ENCODE assay signal across 8 cellular contexts in the genomic region with DNA sequence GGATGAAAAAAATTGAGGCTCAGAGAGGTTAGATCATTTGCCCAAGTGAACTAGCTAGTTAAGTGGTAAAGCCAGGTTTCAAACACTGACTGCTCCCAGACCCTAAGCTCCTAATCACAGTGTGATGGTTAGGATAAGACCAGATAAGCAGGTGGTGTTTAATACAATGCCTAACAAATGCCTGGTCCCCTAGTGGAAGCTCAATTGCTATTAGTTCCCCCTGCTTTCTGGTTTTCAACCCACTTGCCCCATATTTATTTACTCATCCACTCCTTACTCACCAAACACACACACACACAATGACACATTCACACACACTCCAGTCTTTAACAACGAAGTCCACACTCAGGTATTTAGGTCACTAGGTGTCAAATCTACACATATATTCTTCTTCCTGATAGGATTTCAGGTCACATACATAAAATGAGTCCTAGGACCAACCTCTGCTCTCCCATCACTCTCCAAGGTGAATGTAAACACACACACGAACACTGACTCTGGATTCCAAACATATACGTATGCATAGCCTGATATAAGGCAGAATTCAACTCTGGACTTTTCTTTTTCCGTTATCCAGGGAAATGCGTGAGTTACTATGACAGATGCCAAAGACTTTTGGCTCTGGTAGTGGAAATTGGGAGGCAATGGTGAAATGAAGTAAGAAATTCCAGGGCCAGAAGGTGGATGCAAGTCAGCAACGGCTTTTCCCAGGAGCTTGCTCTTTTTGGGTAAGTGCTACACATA.
DNase-seq lines count a peak whose midpoint lies in the region; ATAC-seq and TF ChIP-seq lines count a peak whose summit lies in the region.

No MANE protein-coding gene starts in this region.

- H4K8ac ChIP-seq in mesendoderm (ENCODE audit: low read depth, low read length) = no peak overlapping the region

- intact Hi-C loops in Caco-2 (cut with micrococcal nuclease; ENCODE audit: unreplicated experiment) = loop anchor here (1.0 to 5.0 kb wide), 4 partner anchors 95 to 222 kb away; a partner anchor contains a TSS
- intact Hi-C loops in breast epithelium (cut with DNase I; ENCODE audit: low total_unique reads) = no loop called here

- no peak overlapping the region for H3K4ac ChIP-seq in mesendoderm (ENCODE audit: low read depth, low read length)

- peaks cover 13% of the 10 kb centered on the region for H3K4me1 Mint-ChIP-seq in Caco-2 (ENCODE audit: low read depth, unreplicated experiment)

- H3K4me1 ChIP-seq in Caco-2 (no peaks in the 10 kb centered on the region), breast epithelium (peaks cover 0 to 9% of the 10 kb centered on the region in 2 donors), mesendoderm (ENCODE audit: control insufficient read depth, low read depth, low read length) (peaks cover 5% of the 10 kb centered on the region)

- H3K36me3 Mint-ChIP-seq in Caco-2 (ENCODE audit: insufficient read depth, unreplicated experiment) = peaks cover 7% of the 10 kb centered on the region

- no peak overlapping the region for H3K18ac ChIP-seq in mesendoderm (ENCODE audit: low read length)

- DNase-seq in Caco-2 = peak in 1 of 2 experiments; percentile 7
- no peak for DNase-seq in MG63
- DNase-seq in breast epithelium (ENCODE audit: low spot score in 2 of 2) = no peak
- DNase-seq in mesendoderm = peak; percentile 71
- no peak for DNase-seq in GM19238 (ENCODE audit: insufficient read length, low spot score)
- no peak for DNase-seq in effector CD8-positive, alpha-beta T cell (lab: John Stamatoyannopoulos, UW)

- CTCF ChIA-PET in Caco-2 (lab: Charles Lee) = interaction anchor here (0.5 to 1.7 kb wide), 2 partner anchors 153 to 350 kb away, joined by 3 to 6 read pairs; no protein-coding TSS in a partner anchor

- no peaks in the 10 kb centered on the region for H3K79me1 ChIP-seq in mesendoderm (ENCODE audit: low read length)

- no peak overlapping the region for H3K23ac ChIP-seq in mesendoderm (ENCODE audit: low read length)

- H4K5ac ChIP-seq in mesendoderm (ENCODE audit: low read length) = no peak overlapping the region

- H3K9me3 ChIP-seq in Caco-2 (peaks cover 9% of the 10 kb centered on the region; the same call in 1 of the 2 replicates), MG63 (no peaks in the 10 kb centered on the region), breast epithelium (peaks cover 6 to 10% of the 10 kb centered on the region in 2 donors)

- no TSS peak for BruUV-seq in Caco-2 (replicated peaks; lab: Mats Ljungman, UMichigan)

- no peaks in the 10 kb centered on the region for H3K79me2 ChIP-seq in mesendoderm (ENCODE audit: control insufficient read depth, insufficient read depth, low read length)

- peak overlapping the region; percentile 79 for H3K4me2 ChIP-seq in mesendoderm (ENCODE audit: low read length)

- H3K27ac ChIP-seq in breast epithelium (peak overlapping the region; percentile 94 to 98), mesendoderm (ENCODE audit: low read depth, low read length) (no peak overlapping the region)

- H3K27me3 Mint-ChIP-seq in Caco-2 (ENCODE audit: insufficient read depth, unreplicated experiment) = peaks cover 4% of the 10 kb centered on the region

- peak overlapping the region; percentile 64 for H3K9ac ChIP-seq in mesendoderm (ENCODE audit: low read length)

- peak overlapping the region; percentile 90 for H3K4me3 Mint-ChIP-seq in Caco-2 (ENCODE audit: unreplicated experiment)

- H3K36me3 ChIP-seq in Caco-2 (ENCODE audit: control insufficient read depth, insufficient read depth, low read length) = no peaks in the 10 kb centered on the region
- H3K36me3 ChIP-seq in MG63 = no peaks in the 10 kb centered on the region
- H3K36me3 ChIP-seq in breast epithelium = no peaks in the 10 kb centered on the region
- H3K36me3 ChIP-seq in mesendoderm (ENCODE audit: control insufficient read depth, insufficient read depth, low read length) = no peaks in the 10 kb centered on the region

- no peak overlapping the region for H2BK120ac ChIP-seq in mesendoderm (ENCODE audit: low read depth, low read length)

- H3K27me3 ChIP-seq in Caco-2 (replicated peaks; ENCODE audit: control insufficient read depth, insufficient read depth, low read length) (no peaks in the 10 kb centered on the region), MG63 (no peaks in the 10 kb centered on the region), breast epithelium (no peaks in the 10 kb centered on the region), mesendoderm (ENCODE audit: insufficient read depth, low read length, poor library complexity) (no peaks in the 10 kb centered on the region)

- TF ChIP-seq CTCF in Caco-2 (IDR thresholded peaks at IDR 0.05; ENCODE audit: insufficient read depth in 1 of 2, low read depth in 1 of 2, low read length in 1 of 2, severe bottlenecking in 1 of 2, unreplicated experiment in 1 of 2) (no peak), breast epithelium (IDR thresholded peaks at IDR 0.05) (no peak)

- H3K9me3 Mint-ChIP-seq in Caco-2 (ENCODE audit: unreplicated experiment) = no peaks in the 10 kb centered on the region

- H3K56ac ChIP-seq in mesendoderm (ENCODE audit: low read length) = peak overlapping the region; percentile 18

- no peak for TF ChIP-seq POLR2A in breast epithelium (IDR thresholded peaks at IDR 0.05)

- H2AK5ac ChIP-seq in mesendoderm (ENCODE audit: low read length) = no peak overlapping the region

- no peak overlapping the region for H2BK15ac ChIP-seq in mesendoderm (replicated peaks; ENCODE audit: low read depth)

- ATAC-seq in HG03159 (IDR thresholded peaks at IDR 0.05; ENCODE audit: unreplicated experiment) (no peak), HG02981 (IDR thresholded peaks at IDR 0.05; ENCODE audit: unreplicated experiment) (no peak)

- H3K27ac Mint-ChIP-seq in Caco-2 (ENCODE audit: unreplicated experiment) = peak overlapping the region; percentile 86

- POLR2A ChIA-PET in Caco-2 (lab: Charles Lee) = no interaction called here

- WGBS in mesendoderm (ENCODE audit: extremely low coverage, insufficient coverage, low lambda C conversion rate) = 100% methylated on average over 1 of the region's 6 CpGs

- H3K4me3 ChIP-seq in Caco-2 (ENCODE audit: low read depth, low read length) (peak overlapping the region; percentile 60), MG63 (peak overlapping the region; percentile 59), breast epithelium (peak overlapping the region; percentile 59 to 92 (median 75)), mesendoderm (ENCODE audit: low read length) (no peak overlapping the region)

- H2BK5ac ChIP-seq in mesendoderm (ENCODE audit: low read length) = no peak overlapping the region
